In genomic region chr15:94683912-94684311, GRCh38 we compare ENCODE assay signal across 30 cellular contexts.
"Had no signal": no experiment of that assay in that cellular context is flagged by ENCODE, and none has a peak within 500 bp of the region (broad histone marks: within the 10 kb centered on the region; RNA-seq: fewer than 3 reads in every experiment).

No MANE protein-coding gene starts in this region.

- H3K4me3 ChIP-seq: ascending aorta, breast epithelium, coronary artery, heart left ventricle had no signal

- H3K4me1 Mint-ChIP-seq: activated CD4-positive, alpha-beta T cell treated with anti-CD3 and anti-CD28 coated beads for 36 hours; activated CD4-positive, alpha-beta T cell treated with anti-CD3 and anti-CD28 coated beads, Interleukin-2, amount 10 ng/mL, durations not matched to agents 24 days and 14 days; activated naive CD4-positive, alpha-beta T cell treated with anti-CD3 and anti-CD28 coated beads, Interleukin-2, amount 10 ng/mL, durations not matched to agents 7 days and 5 days; activated naive CD8-positive, alpha-beta T cell treated with anti-CD3 and anti-CD28 coated beads, Interleukin-2, amount 10 ng/mL, durations not matched to agents 7 days and 5 days; brain; central memory CD8-positive, alpha-beta T cell; T-helper 17 cell had no signal

- DNase-seq: activated CD4-positive, alpha-beta memory T cell treated with anti-CD3 and anti-CD28 coated beads for 36 hours; activated CD4-positive, alpha-beta T cell treated with anti-CD3 and anti-CD28 coated beads for 36 hours; activated CD4-positive, alpha-beta T cell treated with anti-CD3 and anti-CD28 coated beads, Interleukin-2, amount 10 ng/mL, durations not matched to agents 24 days and 14 days; activated CD4-positive, CD25-positive, alpha-beta regulatory T cell; activated CD4-positive, CD25-positive, alpha-beta regulatory T cell treated with anti-CD3 and anti-CD28 coated beads, Interleukin-2, amount 50 U/mL, for 72 hours; activated CD8-positive, alpha-beta memory T cell treated with anti-CD3 and anti-CD28 coated beads, Interleukin-2, amount 50 U/mL, for 48 hours; activated gamma-delta T cell; activated naive CD4-positive, alpha-beta T cell; activated naive CD4-positive, alpha-beta T cell treated with anti-CD3 and anti-CD28 coated beads, Interleukin-2, amount 10 ng/mL, durations not matched to agents 7 days and 5 days; activated naive CD8-positive, alpha-beta T cell treated with anti-CD3 and anti-CD28 coated beads, Interleukin-2, amount 10 ng/mL, durations not matched to agents 7 days and 5 days; activated T-cell treated with anti-CD3 and anti-CD28 coated beads for 4 hours; activated T-cell treated with anti-CD3 and anti-CD28 coated beads, Interleukin-2, amount 50 U/mL, for 24 hours; activated T-cell treated with anti-CD3 and anti-CD28 coated beads, Interleukin-2, amount 50 U/mL, for 72 hours; effector CD8-positive, alpha-beta T cell; foreskin fibroblast; glutamatergic neuron; heart left ventricle; T-helper 1 cell; T-helper 17 cell had no signal

- H3K36me3 ChIP-seq: ascending aorta, breast epithelium, heart left ventricle had no signal

- H3K27me3 Mint-ChIP-seq: activated CD4-positive, alpha-beta memory T cell treated with anti-CD3 and anti-CD28 coated beads for 36 hours; activated naive CD4-positive, alpha-beta T cell treated with anti-CD3 and anti-CD28 coated beads, Interleukin-2, amount 10 ng/mL, durations not matched to agents 7 days and 5 days had no signal

- H3K4me3 Mint-ChIP-seq: activated CD4-positive, alpha-beta memory T cell treated with anti-CD3 and anti-CD28 coated beads for 36 hours; activated CD4-positive, alpha-beta T cell treated with anti-CD3 and anti-CD28 coated beads for 36 hours; activated CD4-positive, alpha-beta T cell treated with anti-CD3 and anti-CD28 coated beads, Interleukin-2, amount 10 ng/mL, durations not matched to agents 24 days and 14 days; activated naive CD4-positive, alpha-beta T cell treated with anti-CD3 and anti-CD28 coated beads, Interleukin-2, amount 10 ng/mL, durations not matched to agents 7 days and 5 days; activated naive CD8-positive, alpha-beta T cell treated with anti-CD3 and anti-CD28 coated beads, Interleukin-2, amount 10 ng/mL, durations not matched to agents 7 days and 5 days; activated T-cell treated with anti-CD3 and anti-CD28 coated beads, Interleukin-2, amount 50 U/mL, for 24 hours; activated T-cell treated with anti-CD3 and anti-CD28 coated beads, Interleukin-2, amount 50 U/mL, for 72 hours; brain; central memory CD8-positive, alpha-beta T cell; dendritic cell treated with granulocyte-macrophage colony-stimulating factor and Interleukin-4, amounts not matched to agents 40 ng/mL and 50 ng/mL, for 4 days; T-helper 17 cell; T-helper 2 cell treated with Interferon-gamma antibody and Interleukin-4, amounts not matched to agents 5 μg/mL and 100 μg/mL, for 36 hours had no signal

- H3K27ac Mint-ChIP-seq: activated CD4-positive, alpha-beta memory T cell treated with anti-CD3 and anti-CD28 coated beads for 36 hours; activated CD4-positive, alpha-beta T cell treated with anti-CD3 and anti-CD28 coated beads for 36 hours; activated CD4-positive, alpha-beta T cell treated with anti-CD3 and anti-CD28 coated beads, Interleukin-2, amount 10 ng/mL, durations not matched to agents 24 days and 14 days; activated naive CD4-positive, alpha-beta T cell treated with anti-CD3 and anti-CD28 coated beads, Interleukin-2, amount 10 ng/mL, durations not matched to agents 7 days and 5 days; activated naive CD4-positive, alpha-beta T cell treated with anti-CD3 and anti-CD28 coated beads, Interleukin-2, amount 50 U/mL, for 72 hours; activated naive CD8-positive, alpha-beta T cell treated with anti-CD3 and anti-CD28 coated beads, Interleukin-2, amount 10 ng/mL, durations not matched to agents 7 days and 5 days; activated T-cell treated with anti-CD3 and anti-CD28 coated beads, Interleukin-2, amount 50 U/mL, for 24 hours; activated T-cell treated with anti-CD3 and anti-CD28 coated beads, Interleukin-2, amount 50 U/mL, for 72 hours; dendritic cell treated with granulocyte-macrophage colony-stimulating factor and Interleukin-4, amounts not matched to agents 40 ng/mL and 50 ng/mL, for 4 days; T-helper 17 cell; T-helper 2 cell treated with Interferon-gamma antibody and Interleukin-4, amounts not matched to agents 5 μg/mL and 100 μg/mL, for 36 hours had no signal

- H3K27me3 ChIP-seq: ascending aorta, breast epithelium had no signal

- H3K4me1 ChIP-seq: ascending aorta, breast epithelium, heart left ventricle had no signal

- ATAC-seq: activated CD4-positive, alpha-beta T cell treated with anti-CD3 and anti-CD28 coated beads for 36 hours; activated naive CD4-positive, alpha-beta T cell treated with anti-CD3 and anti-CD28 coated beads, Interleukin-2, amount 50 U/mL, for 72 hours; activated T-cell treated with anti-CD3 and anti-CD28 coated beads, Interleukin-2, amount 50 U/mL, for 72 hours; esophagus mucosa; heart left ventricle; T-helper 17 cell had no signal

- H3K36me3 Mint-ChIP-seq: activated CD4-positive, alpha-beta memory T cell treated with anti-CD3 and anti-CD28 coated beads for 36 hours; activated naive CD4-positive, alpha-beta T cell treated with anti-CD3 and anti-CD28 coated beads, Interleukin-2, amount 10 ng/mL, durations not matched to agents 7 days and 5 days; activated naive CD4-positive, alpha-beta T cell treated with anti-CD3 and anti-CD28 coated beads, Interleukin-2, amount 50 U/mL, for 72 hours; activated naive CD8-positive, alpha-beta T cell treated with anti-CD3 and anti-CD28 coated beads, Interleukin-2, amount 10 ng/mL, durations not matched to agents 7 days and 5 days; brain had no signal

- H3K9me3 Mint-ChIP-seq: activated CD4-positive, alpha-beta memory T cell treated with anti-CD3 and anti-CD28 coated beads for 36 hours; activated CD4-positive, alpha-beta T cell treated with anti-CD3 and anti-CD28 coated beads, Interleukin-2, amount 10 ng/mL, durations not matched to agents 24 days and 14 days; activated naive CD4-positive, alpha-beta T cell treated with anti-CD3 and anti-CD28 coated beads, Interleukin-2, amount 10 ng/mL, durations not matched to agents 7 days and 5 days; activated naive CD4-positive, alpha-beta T cell treated with anti-CD3 and anti-CD28 coated beads, Interleukin-2, amount 50 U/mL, for 72 hours; activated naive CD8-positive, alpha-beta T cell treated with anti-CD3 and anti-CD28 coated beads, Interleukin-2, amount 10 ng/mL, durations not matched to agents 7 days and 5 days; activated T-cell treated with anti-CD3 and anti-CD28 coated beads, Interleukin-2, amount 50 U/mL, for 24 hours; activated T-cell treated with anti-CD3 and anti-CD28 coated beads, Interleukin-2, amount 50 U/mL, for 72 hours; central memory CD8-positive, alpha-beta T cell; dendritic cell treated with granulocyte-macrophage colony-stimulating factor and Interleukin-4, amounts not matched to agents 40 ng/mL and 50 ng/mL, for 4 days; T-helper 2 cell treated with Interferon-gamma antibody and Interleukin-4, amounts not matched to agents 5 μg/mL and 100 μg/mL, for 36 hours had no signal

- H3K9me3 ChIP-seq: ascending aorta, breast epithelium, heart left ventricle had no signal

- FAIRE-seq: endometrium, frontal cortex had no signal

- H3K27ac ChIP-seq: ascending aorta, breast epithelium, coronary artery, heart left ventricle had no signal
